In the genomic region with DNA sequence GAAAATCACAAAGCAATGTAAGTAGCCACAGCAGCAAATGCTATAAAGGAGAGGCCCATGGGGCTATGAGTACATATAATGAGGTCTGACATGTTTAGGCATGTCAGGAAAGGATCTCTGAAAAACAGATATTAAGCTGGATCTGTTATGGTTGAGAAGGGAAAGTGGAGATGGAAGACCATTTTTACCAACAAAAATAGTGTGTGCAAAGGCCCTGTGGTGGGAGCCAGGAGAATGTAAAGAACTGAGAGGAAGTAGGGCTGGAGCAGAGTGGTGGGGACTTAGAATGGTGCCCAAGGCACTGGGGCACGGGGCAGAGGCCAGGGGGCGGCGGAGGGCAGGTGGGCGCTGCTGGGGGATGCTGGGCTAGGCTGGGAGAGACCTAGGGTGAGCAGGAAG, we compare ENCODE assay signal across 10 cellular contexts. TPM values are rescaled to one million over a fixed set of nuclear protein-coding genes. Genes with fewer than 3 reads are reported as not detected.
DNase-seq lines count a peak whose midpoint lies in the region; ATAC-seq and TF ChIP-seq lines count a peak whose summit lies in the region.
"Had no signal": no experiment of that assay in that cellular context is flagged by ENCODE, and none has a peak within 500 bp of the region (broad histone marks: within the 10 kb centered on the region; RNA-seq: fewer than 3 reads in every experiment).

No MANE protein-coding gene starts in this region.

- H2BK5ac ChIP-seq in IMR-90 (ENCODE audit: low read depth, low read length, poor library complexity, severe bottlenecking) = peak overlapping the region; percentile 96

- H2AK5ac ChIP-seq in IMR-90 (ENCODE audit: low read depth, low read length) = peak overlapping the region; percentile 9; the same call in 1 of the 2 replicates

- H4K20me1 ChIP-seq in IMR-90 (ENCODE audit: insufficient read depth, low read length) = no peaks in the 10 kb centered on the region; the same call in 1 of the 2 replicates
- no peaks in the 10 kb centered on the region for H4K20me1 ChIP-seq in neural progenitor cell (ENCODE audit: low read depth)

- intact Hi-C loops in CD4-positive, alpha-beta memory T cell (cut with micrococcal nuclease) = no loop called here
- intact Hi-C loops in IMR-90 (cut with micrococcal nuclease) = no loop called here

- in situ Hi-C loops in IMR-90 (cut with MboI; ENCODE audit: low sequenced_read_pairs) (no loop called here), G401 (cut with HindIII; ENCODE audit: low sequenced_read_pairs) (no loop called here)

- H3K23ac ChIP-seq in IMR-90 (ENCODE audit: low read depth, low read length) = peak overlapping the region; percentile 87

- H3K36me3 ChIP-seq in CD4-positive, alpha-beta memory T cell (ENCODE audit: insufficient read depth, low read length) = no peaks in the 10 kb centered on the region
- H3K36me3 ChIP-seq in IMR-90 (ENCODE audit: control insufficient read depth, insufficient read depth, low read length) (no peaks in the 10 kb centered on the region), neural progenitor cell (no peaks in the 10 kb centered on the region)

- H3K36me3 Mint-ChIP-seq in CD4-positive, alpha-beta memory T cell = no peaks in the 10 kb centered on the region
- no peaks in the 10 kb centered on the region for H3K36me3 Mint-ChIP-seq in brain
- no peaks in the 10 kb centered on the region for H3K36me3 Mint-ChIP-seq in neural progenitor cell
- H3K36me3 Mint-ChIP-seq: natural killer cell treated with Interleukin-12 subunit alpha and Interleukin-12 subunit beta and Interleukin-15 and Interleukin-18, amount 100 ng/mL, for 72 hours; stimulated activated memory B cell treated with anti-CD40 and anti-IgM and Interleukin-4, amounts not matched to agents 10 μg/mL and 1 μg/mL and 100 μg/mL, for 72 hours had no signal

- no peaks in the 10 kb centered on the region for H3K9me3 ChIP-seq in CD4-positive, alpha-beta memory T cell (ENCODE audit: control insufficient read depth in 1 of 2, low read length in 2 of 2)
- H3K9me3 ChIP-seq in IMR-90 (ENCODE audit: control insufficient read depth, insufficient read depth, low read length) (no peaks in the 10 kb centered on the region), neural progenitor cell (ENCODE audit: low read depth) (no peaks in the 10 kb centered on the region)

- peak overlapping the region; percentile 73 for H3K18ac ChIP-seq in IMR-90 (ENCODE audit: low read depth, low read length)

- peak overlapping the region; percentile 92 for H2BK20ac ChIP-seq in IMR-90 (ENCODE audit: low read depth, low read length)

- peak overlapping the region; percentile 24 for H3K4me2 ChIP-seq in IMR-90 (ENCODE audit: low read depth, low read length)
- H3K4me2 ChIP-seq in neural progenitor cell = no peak overlapping the region

- H3K4me1 Mint-ChIP-seq in CD4-positive, alpha-beta memory T cell = peaks cover 38 to 65% (median 52%) of the 10 kb centered on the region in 4 donors
- H3K4me1 Mint-ChIP-seq in brain (peaks cover 15% of the 10 kb centered on the region), neural progenitor cell (peaks cover 6% of the 10 kb centered on the region)

- CTCF ChIA-PET in CD4-positive, alpha-beta memory T cell (lab: Charles Lee; ENCODE audit: partially characterized antibody) = interaction anchor here (0.5 to 1.0 kb wide), 3 partner anchors 8 to 31 kb away, joined by 3 read pairs; no protein-coding TSS in a partner anchor
- CTCF ChIA-PET in IMR-90 (lab: Yijun Ruan, JAX) = interaction anchor here (0.6 to 0.9 kb wide), 2 partner anchors 41 to 56 kb away, joined by 3 read pairs; no protein-coding TSS in a partner anchor

- no CpG with 5 or more reads among the region's 4 CpGs for WGBS in IMR-90 (ENCODE audit: extremely low coverage in 2 of 2, insufficient read length in 1 of 2), 2 experiments

- no peaks in the 10 kb centered on the region for H3K27me3 ChIP-seq in CD4-positive, alpha-beta memory T cell (ENCODE audit: insufficient read depth, low read length)
- H3K27me3 ChIP-seq in IMR-90 (ENCODE audit: control insufficient read depth, insufficient read depth, low read length) (no peaks in the 10 kb centered on the region), neural progenitor cell (no peaks in the 10 kb centered on the region)

- TF ChIP-seq CTCF in IMR-90 (conservative IDR thresholded peaks at IDR 0.05; ENCODE audit: low read depth, low read length) (no peak), brain (conservative IDR thresholded peaks at IDR 0.05) (no peak), neural progenitor cell (IDR thresholded peaks at IDR 0.05) (no peak)

- H3K27ac Mint-ChIP-seq in CD4-positive, alpha-beta memory T cell = peak overlapping the region in 5 of 7 donors; percentile 22 to 65 (median 57)
- H3K27ac Mint-ChIP-seq in brain = peak overlapping the region in 4 of 5 experiments; percentile 11 to 84 (median 35)
- peak overlapping the region; percentile 8 for H3K27ac Mint-ChIP-seq in neural progenitor cell
- H3K27ac Mint-ChIP-seq: natural killer cell treated with Interleukin-12 subunit alpha and Interleukin-12 subunit beta and Interleukin-15 and Interleukin-18, amount 100 ng/mL, for 72 hours; stimulated activated memory B cell treated with anti-CD40 and anti-IgM and Interleukin-4, amounts not matched to agents 10 μg/mL and 1 μg/mL and 100 μg/mL, for 72 hours had no signal

- dilution Hi-C loops in IMR-90 (cut with HindIII; ENCODE audit: low sequenced_read_pairs, unreplicated experiment) = no loop called here

- H3K79me1 ChIP-seq in IMR-90 (ENCODE audit: low read depth in 1 of 2, low read length in 2 of 2) = no peaks in the 10 kb centered on the region; a peak in 1 of 4 replicates

- no peaks in the 10 kb centered on the region for H3K9me3 Mint-ChIP-seq in CD4-positive, alpha-beta memory T cell
- H3K9me3 Mint-ChIP-seq in brain (peaks cover 0 to 2% (median 0%) of the 10 kb centered on the region in 5 experiments), neural progenitor cell (no peaks in the 10 kb centered on the region)
- H3K9me3 Mint-ChIP-seq: natural killer cell treated with Interleukin-12 subunit alpha and Interleukin-12 subunit beta and Interleukin-15 and Interleukin-18, amount 100 ng/mL, for 72 hours; stimulated activated memory B cell treated with anti-CD40 and anti-IgM and Interleukin-4, amounts not matched to agents 10 μg/mL and 1 μg/mL and 100 μg/mL, for 72 hours had no signal

- DNase-seq in CD4-positive, alpha-beta memory T cell = no peak
- DNase-seq in IMR-90 = no peak
- DNase-seq in neural progenitor cell (ENCODE audit: low spot score) = no peak
- no peak for DNase-seq in kidney glomerular epithelial cell (lab: John Stamatoyannopoulos, UW)
- DNase-seq in NCI-H748 treated with DMSO at 0.1 percent for 48 hours (lab: John Stamatoyannopoulos, UW) = no peak
- DNase-seq in G401 (ENCODE audit: low spot score) = no peak

- H3K56ac ChIP-seq in IMR-90 (ENCODE audit: extremely low read depth, insufficient read depth, low read length) = peak overlapping the region; percentile 81

- H2BK120ac ChIP-seq in IMR-90 (ENCODE audit: low read depth, low read length) = peak overlapping the region; percentile 93

- H3K27ac ChIP-seq in CD4-positive, alpha-beta memory T cell (ENCODE audit: low read depth, low read length) = no peak overlapping the region
- peak overlapping the region; percentile 93 for H3K27ac ChIP-seq in IMR-90 (ENCODE audit: insufficient read depth, low read length)
- H3K27ac ChIP-seq in neural progenitor cell = no peak overlapping the region

- H3K79me2 ChIP-seq in neural progenitor cell (ENCODE audit: low read depth) = no peaks in the 10 kb centered on the region

- no peaks in the 10 kb centered on the region for H3K27me3 Mint-ChIP-seq in CD4-positive, alpha-beta memory T cell
- H3K27me3 Mint-ChIP-seq in brain = peaks cover 12% of the 10 kb centered on the region
- H3K27me3 Mint-ChIP-seq in neural progenitor cell (ENCODE audit: insufficient read depth, low read depth) = peaks cover 2% of the 10 kb centered on the region
- H3K27me3 Mint-ChIP-seq: stimulated activated memory B cell treated with anti-CD40 and anti-IgM and Interleukin-4, amounts not matched to agents 10 μg/mL and 1 μg/mL and 100 μg/mL, for 72 hours had no signal

- peak overlapping the region; percentile 89 for H4K91ac ChIP-seq in IMR-90 (ENCODE audit: insufficient read depth, low read depth, low read length)

- peak overlapping the region; percentile 78 for H2AFZ ChIP-seq in IMR-90 (replicated peaks; ENCODE audit: low read length, poor library complexity)
- no peak overlapping the region for H2AFZ ChIP-seq in neural progenitor cell (replicated peaks)

- H3K14ac ChIP-seq in IMR-90 (replicated peaks; ENCODE audit: low read depth, low read length) = peak overlapping the region; percentile 95

- POLR2A ChIA-PET in CD4-positive, alpha-beta memory T cell (lab: Charles Lee; ENCODE audit: partially characterized antibody) = no interaction called here
- POLR2A ChIA-PET in IMR-90 (lab: Charles Lee; ENCODE audit: unreplicated experiment) = no interaction called here

- peak overlapping the region; percentile 65 for H4K5ac ChIP-seq in IMR-90 (ENCODE audit: low read depth, low read length)

- peak overlapping the region; percentile 90 for H3K4ac ChIP-seq in IMR-90 (ENCODE audit: low read depth, low read length)

- peak overlapping the region; percentile 22 to 83; a peak in 3 of 4 replicates for H4K8ac ChIP-seq in IMR-90 (ENCODE audit: low read depth in 2 of 2, low read length in 2 of 2)

- 0 out of 2 replicates have a peak, but pooled peaks cover 4% of the 10 kb centered on the region for H3K9me1 ChIP-seq in IMR-90 (ENCODE audit: insufficient read depth, low read length)

- ATAC-seq in IMR-90 (ENCODE audit: low read depth) (no peak), GM21367 (IDR thresholded peaks at IDR 0.05; ENCODE audit: unreplicated experiment) (no peak)
- ATAC-seq: natural killer cell treated with Interleukin-12 subunit alpha and Interleukin-12 subunit beta and Interleukin-15 and Interleukin-18, amount 100 ng/mL, for 72 hours; stimulated activated memory B cell treated with anti-CD40 and anti-IgM and Interleukin-4, amounts not matched to agents 10 μg/mL and 1 μg/mL and 100 μg/mL, for 72 hours had no signal

- no peak for TF ChIP-seq RAD21 in IMR-90 (IDR thresholded peaks at IDR 0.05; ENCODE audit: low read length)

- peak overlapping the region; percentile 89; the same call in 2 of the 3 replicates for H2BK15ac ChIP-seq in IMR-90 (ENCODE audit: low read depth, low read length)

- peak overlapping the region in 2 of 8 donors; percentile 6 to 21 for H3K4me3 Mint-ChIP-seq in CD4-positive, alpha-beta memory T cell
- H3K4me3 Mint-ChIP-seq in brain (peak overlapping the region in 1 of 5 experiments; percentile 77), neural progenitor cell (no peak overlapping the region)
- H3K4me3 Mint-ChIP-seq: natural killer cell treated with Interleukin-12 subunit alpha and Interleukin-12 subunit beta and Interleukin-15 and Interleukin-18, amount 100 ng/mL, for 72 hours; stimulated activated memory B cell treated with anti-CD40 and anti-IgM and Interleukin-4, amounts not matched to agents 10 μg/mL and 1 μg/mL and 100 μg/mL, for 72 hours had no signal

- peaks cover 11% of the 10 kb centered on the region for H3F3A ChIP-seq in neural progenitor cell (ENCODE audit: low read depth)

- no peak overlapping the region for H3K4me3 ChIP-seq in CD4-positive, alpha-beta memory T cell (ENCODE audit: low read length in 2 of 2)
- H3K4me3 ChIP-seq in IMR-90 (ENCODE audit: insufficient read depth, low read depth, low read length) = no peak overlapping the region
- H3K4me3 ChIP-seq in neural progenitor cell = no peak overlapping the region

- H3K4me1 ChIP-seq in CD4-positive, alpha-beta memory T cell (ENCODE audit: insufficient read depth, low read length) = peaks cover 61% of the 10 kb centered on the region
- H3K4me1 ChIP-seq in IMR-90 (ENCODE audit: control insufficient read depth, insufficient read depth, low read length) = peaks cover 9% of the 10 kb centered on the region
- H3K4me1 ChIP-seq in neural progenitor cell = peaks cover 9% of the 10 kb centered on the region

- peak overlapping the region; percentile 81 for H2AK9ac ChIP-seq in IMR-90 (replicated peaks; ENCODE audit: low read depth, low read length, poor library complexity)

- no peak for TF ChIP-seq POLR2A in IMR-90 (IDR thresholded peaks at IDR 0.05; ENCODE audit: low read depth, low read length)

- H3K9ac ChIP-seq in IMR-90 (ENCODE audit: low read depth, low read length) (peak overlapping the region; percentile 50), neural progenitor cell (no peak overlapping the region)

- BruUV-seq in IMR-90 (replicated peaks; lab: Mats Ljungman, UMichigan) = no TSS peak

RNA-seq across cellular contexts. Expression of a gene that starts 5.1 kb away (rescaled TPM):
- 10 to 100 TPM; 56.5 to 62.4 TPM for total RNA-seq in CD4-positive, alpha-beta memory T cell
- 10 to 100 TPM; 12.2 to 35.7 TPM for polyA plus RNA-seq in CD4-positive, alpha-beta memory T cell
- 93.6 and 126 TPM in 2 replicates for total RNA-seq in IMR-90 (2012; rRNA removed)
- 58.1 and 58.4 TPM in 2 replicates for polyA plus RNA-seq in IMR-90 (2012; rRNA removed)
- polyA plus RNA-seq in IMR-90 (2012; cell fraction: cytosol; rRNA removed) = 32.7 and 34.9 TPM in 2 replicates
- polyA plus RNA-seq in IMR-90 (2012; cell fraction: nucleus; rRNA removed; ENCODE audit: low replicate concordance) = 42.7 and 106 TPM in 2 replicates
- 39.7 TPM for polyA plus RNA-seq in brain (ENCODE audit: insufficient read depth, low read depth, low replicate concordance)
- 84.8 and 96.4 TPM in 2 replicates for total RNA-seq in neural progenitor cell (ENCODE audit: low replicate concordance)
- total RNA-seq in G401 (2014; rRNA removed; shearing (Covaris generic)) = 37.8 and 54.9 TPM in 2 replicates
